20 cellular contexts compared by ENCODE assay signal in genomic region chr6:34226066-34226465, GRCh38. TPM values are rescaled to one million over a fixed set of nuclear protein-coding genes. Genes with fewer than 3 reads are reported as not detected.
A peak's percentile ranks its signal among the peaks of the same experiment; 100 is the strongest.
DNase-seq lines count a peak whose midpoint lies in the region; ATAC-seq, FAIRE-seq and TF ChIP-seq lines count a peak whose summit lies in the region.
"Had no signal": no experiment of that assay in that cellular context is flagged by ENCODE, and none has a peak within 500 bp of the region (broad histone marks: within the 10 kb centered on the region; RNA-seq: fewer than 3 reads in every experiment).

No MANE protein-coding gene starts in this region.

- H3K4me3 ChIP-seq in kidney (ENCODE audit: low read length in 2 of 2) (no peak overlapping the region), suprapubic skin (no peak overlapping the region), Caco-2 (ENCODE audit: low read depth, low read length) (no peak overlapping the region)
- H3K4me3 ChIP-seq: gastrocnemius medialis, SJSA1, stomach, upper lobe of left lung had no signal

- H3K9me3 Mint-ChIP-seq in activated CD4-positive, alpha-beta T cell treated with anti-CD3 and anti-CD28 coated beads, Interleukin-2, amount 10 ng/mL, durations not matched to agents 24 days and 14 days = no peaks in the 10 kb centered on the region
- no peaks in the 10 kb centered on the region for H3K9me3 Mint-ChIP-seq in activated CD4-positive, alpha-beta T cell treated with anti-CD3 and anti-CD28 coated beads for 36 hours (ENCODE audit: low read depth)
- no peaks in the 10 kb centered on the region for H3K9me3 Mint-ChIP-seq in Caco-2 (ENCODE audit: unreplicated experiment)
- H3K9me3 Mint-ChIP-seq: activated CD8-positive, alpha-beta T cell treated with anti-CD3 and anti-CD28 coated beads for 36 hours had no signal

- TF ChIP-seq EP300 in suprapubic skin (IDR thresholded peaks at IDR 0.05) = no peak

- no peak overlapping the region for H3K4me3 Mint-ChIP-seq in activated CD4-positive, alpha-beta T cell treated with anti-CD3 and anti-CD28 coated beads, Interleukin-2, amount 10 ng/mL, durations not matched to agents 24 days and 14 days
- H3K4me3 Mint-ChIP-seq in activated CD4-positive, alpha-beta T cell treated with anti-CD3 and anti-CD28 coated beads for 36 hours = no peak overlapping the region
- H3K4me3 Mint-ChIP-seq in Caco-2 (ENCODE audit: unreplicated experiment) = no peak overlapping the region
- H3K4me3 Mint-ChIP-seq: activated CD8-positive, alpha-beta T cell treated with anti-CD3 and anti-CD28 coated beads for 36 hours had no signal

- H3K27ac ChIP-seq in RWPE1 (peak overlapping the region; percentile 72), kidney (ENCODE audit: low read depth in 2 of 2, low read length in 2 of 2) (no peak overlapping the region), suprapubic skin (peak overlapping the region; percentile 60)
- H3K27ac ChIP-seq: SJSA1, upper lobe of left lung had no signal

- H3K4me1 Mint-ChIP-seq in activated CD4-positive, alpha-beta T cell treated with anti-CD3 and anti-CD28 coated beads, Interleukin-2, amount 10 ng/mL, durations not matched to agents 24 days and 14 days = peaks cover 31% of the 10 kb centered on the region
- H3K4me1 Mint-ChIP-seq in activated CD4-positive, alpha-beta T cell treated with anti-CD3 and anti-CD28 coated beads for 36 hours = peaks cover 49% of the 10 kb centered on the region
- peaks cover 7% of the 10 kb centered on the region for H3K4me1 Mint-ChIP-seq in Caco-2 (ENCODE audit: low read depth, unreplicated experiment)

- no peak for ATAC-seq in activated CD4-positive, alpha-beta T cell treated with anti-CD3 and anti-CD28 coated beads for 36 hours
- ATAC-seq in HG02970 (IDR thresholded peaks at IDR 0.05; ENCODE audit: low FRiP score, unreplicated experiment) = no peak
- ATAC-seq: activated CD8-positive, alpha-beta T cell treated with anti-CD3 and anti-CD28 coated beads for 36 hours; esophagus mucosa; gastrocnemius medialis had no signal

- no peak for TF ChIP-seq CTCF in RWPE1 (conservative IDR thresholded peaks at IDR 0.05; ENCODE audit: low read depth)
- TF ChIP-seq CTCF in kidney (IDR thresholded peaks at IDR 0.05; ENCODE audit: borderline replicate concordance, extremely low read depth, insufficient read depth) = no peak
- no peak for TF ChIP-seq CTCF in suprapubic skin (IDR thresholded peaks at IDR 0.05)
- no peak for TF ChIP-seq CTCF in Caco-2 (IDR thresholded peaks at IDR 0.05; ENCODE audit: insufficient read depth in 1 of 2, low read depth in 1 of 2, low read length in 1 of 2, severe bottlenecking in 1 of 2, unreplicated experiment in 1 of 2)

- no peak for DNase-seq in activated CD4-positive, alpha-beta T cell treated with anti-CD3 and anti-CD28 coated beads, Interleukin-2, amount 10 ng/mL, durations not matched to agents 24 days and 14 days
- no peak for DNase-seq in activated CD4-positive, alpha-beta T cell treated with anti-CD3 and anti-CD28 coated beads for 36 hours
- DNase-seq in RWPE1 (ENCODE audit: low spot score) (no peak), kidney (peak; percentile 17), suprapubic skin (ENCODE audit: low spot score in 2 of 2) (no peak), Caco-2 (no peak)
- DNase-seq in stimulated activated CD4-positive, alpha-beta T cell treated with anti-CD3 and anti-CD28 coated beads, Interleukin-15, amount 100 ng/mL, for 24 hours = no peak
- DNase-seq: activated CD8-positive, alpha-beta T cell treated with anti-CD3 and anti-CD28 coated beads for 36 hours; activated T-cell treated with anti-CD3 and anti-CD28 coated beads, Interleukin-2, amount 50 U/mL, for 1 hour; gastrocnemius medialis; KG1; NCI-H1694 treated with DMSO at 0.1 percent for 48 hours; stimulated activated CD4-positive, alpha-beta T cell treated with anti-CD3 and anti-CD28 coated beads, Interleukin-4, amount 100 ng/mL, for 1 hour; stomach; upper lobe of left lung; WERI-Rb-1 had no signal

- no peak for TF ChIP-seq POLR2A in suprapubic skin (IDR thresholded peaks at IDR 0.05)

- H3K9me3 ChIP-seq in kidney (ENCODE audit: control insufficient read depth in 1 of 2, low read length in 2 of 2) = no peaks in the 10 kb centered on the region
- no peaks in the 10 kb centered on the region for H3K9me3 ChIP-seq in suprapubic skin
- no peaks in the 10 kb centered on the region for H3K9me3 ChIP-seq in Caco-2
- H3K9me3 ChIP-seq: gastrocnemius medialis, SJSA1, stomach, upper lobe of left lung had no signal

- no TSS peak for BruUV-seq in Caco-2 (replicated peaks; lab: Mats Ljungman, UMichigan)

- peaks cover 0 to 7% of the 10 kb centered on the region in 2 donors for H3K4me1 ChIP-seq in kidney (ENCODE audit: control insufficient read depth in 1 of 2, insufficient read depth in 1 of 2, low read depth in 1 of 2, low read length in 2 of 2)
- H3K4me1 ChIP-seq in suprapubic skin = peaks cover 50% of the 10 kb centered on the region
- H3K4me1 ChIP-seq in Caco-2 = 0 out of 2 replicates have a peak, but pooled peaks cover 5% of the 10 kb centered on the region

- no peaks in the 10 kb centered on the region for H3K27me3 Mint-ChIP-seq in activated CD4-positive, alpha-beta T cell treated with anti-CD3 and anti-CD28 coated beads, Interleukin-2, amount 10 ng/mL, durations not matched to agents 24 days and 14 days
- H3K27me3 Mint-ChIP-seq in activated CD4-positive, alpha-beta T cell treated with anti-CD3 and anti-CD28 coated beads for 36 hours = no peaks in the 10 kb centered on the region
- H3K27me3 Mint-ChIP-seq in Caco-2 (ENCODE audit: insufficient read depth, unreplicated experiment) = no peaks in the 10 kb centered on the region
- H3K27me3 Mint-ChIP-seq: activated CD8-positive, alpha-beta T cell treated with anti-CD3 and anti-CD28 coated beads for 36 hours had no signal

- H3K27ac Mint-ChIP-seq in activated CD4-positive, alpha-beta T cell treated with anti-CD3 and anti-CD28 coated beads, Interleukin-2, amount 10 ng/mL, durations not matched to agents 24 days and 14 days = peak overlapping the region; percentile 25
- H3K27ac Mint-ChIP-seq in activated CD4-positive, alpha-beta T cell treated with anti-CD3 and anti-CD28 coated beads for 36 hours = no peak overlapping the region
- no peak overlapping the region for H3K27ac Mint-ChIP-seq in Caco-2 (ENCODE audit: unreplicated experiment)
- H3K27ac Mint-ChIP-seq: activated CD8-positive, alpha-beta T cell treated with anti-CD3 and anti-CD28 coated beads for 36 hours had no signal

- no peak overlapping the region for H3K9ac ChIP-seq in kidney (ENCODE audit: low read length in 2 of 2)

- H3K36me3 ChIP-seq in kidney (ENCODE audit: control insufficient read depth in 1 of 2, insufficient read depth in 2 of 2, low read length in 2 of 2) = no peaks in the 10 kb centered on the region
- H3K36me3 ChIP-seq in suprapubic skin = no peaks in the 10 kb centered on the region
- H3K36me3 ChIP-seq in Caco-2 (ENCODE audit: control insufficient read depth, insufficient read depth, low read length) = no peaks in the 10 kb centered on the region
- H3K36me3 ChIP-seq: gastrocnemius medialis, SJSA1, stomach, upper lobe of left lung, WERI-Rb-1 had no signal

- POLR2A ChIA-PET in activated CD4-positive, alpha-beta T cell treated with anti-CD3 and anti-CD28 coated beads for 36 hours (lab: Charles Lee) = interaction anchor here (0.8 kb wide), 1 partner anchor 11 kb away, joined by 5 read pairs; the partner anchor contains the start of gene HMGA1
- POLR2A ChIA-PET in RWPE1 (lab: Yijun Ruan, JAX; ENCODE audit: low non-redundant PET) (interaction anchor here (0.7 kb wide), 1 partner anchor 11 kb away, joined by 3 read pairs; the partner anchor contains the start of gene HMGA1), Caco-2 (lab: Charles Lee) (no interaction called here)

- CTCF ChIA-PET in activated CD4-positive, alpha-beta T cell treated with anti-CD3 and anti-CD28 coated beads for 36 hours (lab: Charles Lee) = interaction anchor here (1.1 kb wide), 1 partner anchor 17 kb away, joined by 3 read pairs; no protein-coding TSS in a partner anchor
- CTCF ChIA-PET in RWPE1 (lab: Yijun Ruan, JAX) = no interaction called here
- CTCF ChIA-PET in Caco-2 (lab: Charles Lee) = no interaction called here

- intact Hi-C loops in activated CD4-positive, alpha-beta T cell treated with anti-CD3 and anti-CD28 coated beads, Interleukin-2, amount 10 ng/mL, durations not matched to agents 24 days and 14 days (cut with micrococcal nuclease) = no loop called here
- intact Hi-C loops in activated CD4-positive, alpha-beta T cell treated with anti-CD3 and anti-CD28 coated beads for 36 hours (cut with DNase I, micrococcal nuclease) = loop anchor here in 1 of 2 experiments (10.0 kb wide), 1 partner anchor 1021 kb away; the partner anchor contains the start of genes HSD17B8, RING1, RXRB and SLC39A7
- intact Hi-C loops in kidney (cut with DNase I) (no loop called here), Caco-2 (cut with micrococcal nuclease; ENCODE audit: unreplicated experiment) (no loop called here)

- no peak for FAIRE-seq in kidney (lab: Jason Lieb, UNC)
- FAIRE-seq: G401.6 had no signal

- H3K27me3 ChIP-seq in suprapubic skin (no peaks in the 10 kb centered on the region), Caco-2 (replicated peaks; ENCODE audit: control insufficient read depth, insufficient read depth, low read length) (no peaks in the 10 kb centered on the region)
- H3K27me3 ChIP-seq: gastrocnemius medialis, SJSA1, stomach, upper lobe of left lung had no signal

- no peaks in the 10 kb centered on the region for H3K36me3 Mint-ChIP-seq in activated CD4-positive, alpha-beta T cell treated with anti-CD3 and anti-CD28 coated beads, Interleukin-2, amount 10 ng/mL, durations not matched to agents 24 days and 14 days (ENCODE audit: low read depth)
- no peaks in the 10 kb centered on the region for H3K36me3 Mint-ChIP-seq in activated CD4-positive, alpha-beta T cell treated with anti-CD3 and anti-CD28 coated beads for 36 hours (ENCODE audit: low read depth)
- no peaks in the 10 kb centered on the region for H3K36me3 Mint-ChIP-seq in Caco-2 (ENCODE audit: insufficient read depth, unreplicated experiment)

- WGBS in suprapubic skin = 54% methylated on average over 7 of the region's 7 CpGs

RNA-seq across cellular contexts. Expression of gene HMGA1, which starts 10.6 kb away (rescaled TPM):
- 509 and 520 TPM in 2 replicates for total RNA-seq in activated CD4-positive, alpha-beta T cell treated with anti-CD3 and anti-CD28 coated beads, Interleukin-2, amount 10 ng/mL, durations not matched to agents 24 days and 14 days
- total RNA-seq in activated CD4-positive, alpha-beta T cell treated with anti-CD3 and anti-CD28 coated beads for 36 hours = 100 to 1,000 TPM; 569 to 649 TPM
- total RNA-seq in kidney = 46.5 TPM
- polyA plus RNA-seq in kidney (ENCODE audit: insufficient read depth, low read depth, low replicate concordance) = 27.1 TPM
- 100 to 1,000 TPM in 3 of 4 donors, 10 to 100 TPM in 1; 93.3 to 127 (median 111) TPM for total RNA-seq in suprapubic skin
- 301 and 322 TPM in 2 replicates for total RNA-seq in Caco-2 (2022)

RNA-seq across cellular contexts. Expression of gene SMIM29, which starts 22.7 kb away (rescaled TPM):
- total RNA-seq in activated CD4-positive, alpha-beta T cell treated with anti-CD3 and anti-CD28 coated beads, Interleukin-2, amount 10 ng/mL, durations not matched to agents 24 days and 14 days = 12.6 and 13.5 TPM in 2 replicates
- total RNA-seq in activated CD4-positive, alpha-beta T cell treated with anti-CD3 and anti-CD28 coated beads for 36 hours = 10 to 100 TPM; 15.8 to 16.3 TPM
- 22.6 TPM for total RNA-seq in kidney
- 53.5 TPM for polyA plus RNA-seq in kidney (ENCODE audit: insufficient read depth, low read depth, low replicate concordance)
- 10 to 100 TPM; 45.2 to 58.8 (median 51.2) TPM for total RNA-seq in suprapubic skin
- 14.3 and 16.0 TPM in 2 replicates for total RNA-seq in Caco-2 (2022)

Comparison
In these comparisons a context has a peak if more than half of its experiments do, and no peak if none do; other contexts are left out.
1. H3K27ac ChIP-seq: peak in RWPE1 (single experiment) and suprapubic skin (single experiment); none in kidney (0 of 2).